8 cellular contexts compared by ENCODE assay signal in the genomic region with DNA sequence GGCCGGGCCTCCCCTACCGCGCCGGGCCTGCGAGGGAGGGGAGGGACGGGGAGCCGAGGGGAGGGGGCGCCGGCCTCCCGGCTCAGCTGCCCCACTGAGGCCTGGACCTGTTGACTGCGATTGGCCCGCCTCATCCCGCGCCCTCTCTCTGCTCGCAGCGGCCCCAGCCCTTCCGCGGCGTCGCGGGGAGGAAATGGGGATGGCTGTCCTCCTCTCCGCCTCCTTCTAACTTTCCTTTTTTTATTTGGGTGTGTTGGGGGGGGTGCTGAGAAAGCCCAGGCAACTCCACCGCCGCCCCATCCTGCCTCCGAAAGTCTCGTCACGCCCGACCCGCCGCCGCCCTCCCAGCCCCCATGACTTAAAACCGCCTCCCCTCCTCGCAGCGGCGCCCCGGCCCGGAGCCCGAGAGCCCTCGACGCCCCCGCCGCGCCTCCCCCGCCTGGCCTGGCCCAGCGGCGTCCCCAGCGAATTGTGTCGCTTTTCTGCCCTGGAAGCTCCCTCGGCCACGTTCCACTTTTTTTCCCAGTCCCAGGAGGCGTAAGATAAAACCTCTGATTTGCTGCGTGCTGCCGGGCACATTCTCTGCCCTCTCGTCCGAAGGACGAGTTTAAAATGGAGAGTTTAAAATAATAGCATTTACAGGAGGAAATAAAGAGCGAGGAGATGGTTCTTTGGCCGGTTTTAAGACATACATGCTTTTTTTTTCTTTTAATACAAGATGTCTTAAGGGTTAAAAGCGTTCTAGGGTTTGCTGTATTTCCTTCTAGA. TPM values are rescaled to one million over a fixed set of nuclear protein-coding genes. Genes with fewer than 3 reads are reported as not detected.
DNase-seq lines count a peak whose midpoint lies in the region; TF ChIP-seq lines count a peak whose summit lies in the region.

No MANE protein-coding gene starts in this region.

- peaks cover 6% of the 10 kb centered on the region for H3K27me3 ChIP-seq in effector memory CD4-positive, alpha-beta T cell (replicated peaks; ENCODE audit: control insufficient read depth, insufficient read depth, low read length, poor library complexity, severe bottlenecking)

- no peaks in the 10 kb centered on the region for H3K36me3 ChIP-seq in effector memory CD4-positive, alpha-beta T cell (ENCODE audit: control insufficient read depth, insufficient read depth, low read length)

- H3K9me3 Mint-ChIP-seq in HFFc6 = no peaks in the 10 kb centered on the region

- DNase-seq in HFFc6 (peak; percentile 59), NCI-H2171 (lab: John Stamatoyannopoulos, UW) (peak; percentile 66), lung microvascular endothelial cell (ENCODE audit: low read depth in 2 of 2) (peak; percentile 75 to 87), NCI-H187 treated with DMSO at 0.1 percent for 48 hours (lab: John Stamatoyannopoulos, UW) (no peak)
- DNase-seq in activated CD4-positive, alpha-beta T cell treated with anti-CD3 and anti-CD28 coated beads, Interleukin-2, amount 50 U/mL, for 48 hours = peak; percentile 66 to 69
- peak; percentile 47 to 53 (median 51) for DNase-seq in effector memory CD4-positive, alpha-beta T cell
- DNase-seq in stimulated activated CD8-positive, alpha-beta memory T cell treated with anti-CD3 and anti-CD28 coated beads, Interleukin-2, amount 100 ng/mL, for 48 hours (ENCODE audit: low read depth in 2 of 2) = peak; percentile 39 to 48

- H3K27ac ChIP-seq in effector memory CD4-positive, alpha-beta T cell (ENCODE audit: insufficient read depth, low read length, poor library complexity, severe bottlenecking) = peak overlapping the region; percentile 73

- TF ChIP-seq CTCF in GM12875 (IDR thresholded peaks at IDR 0.05; ENCODE audit: borderline replicate concordance, insufficient read depth, low read depth, low read length) (no peak), HFFc6 (IDR thresholded peaks at IDR 0.05) (no peak)

- peak overlapping the region; percentile 98 for H3K27ac Mint-ChIP-seq in HFFc6

- H3K4me3 ChIP-seq in GM12875 (ENCODE audit: low read depth, low read length) = peak overlapping the region; percentile 55
- peak overlapping the region; percentile 65 for H3K4me3 ChIP-seq in effector memory CD4-positive, alpha-beta T cell (ENCODE audit: insufficient read depth, low read depth, low read length, poor library complexity, severe bottlenecking)

- peak overlapping the region; percentile 89 for H3K4me3 Mint-ChIP-seq in HFFc6

- peaks cover 9% of the 10 kb centered on the region for H3K4me1 ChIP-seq in effector memory CD4-positive, alpha-beta T cell (ENCODE audit: control insufficient read depth, insufficient read depth, low read length, poor library complexity, severe bottlenecking)

- H3K4me1 Mint-ChIP-seq in HFFc6 (ENCODE audit: low read depth) = peaks cover 55% of the 10 kb centered on the region

- H3K27me3 Mint-ChIP-seq in HFFc6 (ENCODE audit: insufficient read depth) = peaks cover 1% of the 10 kb centered on the region; the same call in 1 of the 2 replicates

- H3K36me3 Mint-ChIP-seq in HFFc6 (ENCODE audit: low read depth) = no peaks in the 10 kb centered on the region

- H3K9me3 ChIP-seq in effector memory CD4-positive, alpha-beta T cell (ENCODE audit: control insufficient read depth, low read length) = no peaks in the 10 kb centered on the region

RNA-seq across cellular contexts. Expression of a gene that starts 0.9 kb away (rescaled TPM):
- under 1 TPM; 0.35 to 0.71 (median 0.46) TPM for total RNA-seq in HFFc6 (2021; fragmentation: NEBNext Ultra II Directional; extraction: Animal tissue kit (Norgen Biotek cat#: 25700))
- 1.1 and 1.4 TPM in 2 replicates for total RNA-seq in lung microvascular endothelial cell

RNA-seq across cellular contexts. Expression of a gene that starts 7.7 kb away (rescaled TPM):
- 10 to 100 TPM; 21.8 to 25.2 (median 22.9) TPM for total RNA-seq in HFFc6 (2021; fragmentation: NEBNext Ultra II Directional; extraction: Animal tissue kit (Norgen Biotek cat#: 25700))
- total RNA-seq in lung microvascular endothelial cell = 28.1 and 46.6 TPM in 2 replicates
